Comparison of ENCODE assay signal across 1 cellular context in genomic region chr11:5225480-5225871, GRCh38.
TF ChIP-seq lines count a peak whose summit lies in the region.

No MANE protein-coding gene starts in this region.

TF ChIP-seq in K562, 482 proteins besides CTCF, POLR2A, EP300 and RAD21 (continued from another document):
- no peak for TF ChIP-seq CEBPG (CRISPR knock-in tag; IDR thresholded peaks at IDR 0.05)
- no peak for TF ChIP-seq CEBPG (tag; conservative IDR thresholded peaks at IDR 0.05 in 1 of 2, IDR thresholded peaks at IDR 0.05 in 1 of 2)
- TF ChIP-seq ZFPM2 (CRISPR knock-in tag; IDR thresholded peaks at IDR 0.05), result no peak
- TF ChIP-seq HDAC2 (IDR thresholded peaks at IDR 0.05), result 0 out of 2 replicates have a peak, but pooled peaks have one; percentile 28
- no peak for TF ChIP-seq KDM5B (IDR thresholded peaks at IDR 0.05; ENCODE audit: insufficient replicate concordance, low read depth, low read length)
- TF ChIP-seq ZNF408 (CRISPR knock-in tag; IDR thresholded peaks at IDR 0.05; ENCODE audit: low read depth), result no peak
- TF ChIP-seq ESRRA (IDR thresholded peaks at IDR 0.05; ENCODE audit: borderline replicate concordance, low read depth), result no peak
- TF ChIP-seq ZNF12 (CRISPR knock-in tag; IDR thresholded peaks at IDR 0.05), result no peak
- TF ChIP-seq POLR2AphosphoS5 (IDR thresholded peaks at IDR 0.05; ENCODE audit: control insufficient read depth, insufficient read depth, low read depth, low read length), result peak; percentile 51; the same call in 1 of the 2 replicates
- TF ChIP-seq MBD2 (IDR thresholded peaks at IDR 0.05; ENCODE audit: borderline replicate concordance, low read depth), result no peak
- no peak for TF ChIP-seq USF2 (CRISPR knock-in tag; IDR thresholded peaks at IDR 0.05)
- peak; percentile 63 for TF ChIP-seq TCF3 (CRISPR knock-in tag; IDR thresholded peaks at IDR 0.05)
- TF ChIP-seq ZFP30 (CRISPR knock-in tag; IDR thresholded peaks at IDR 0.05; ENCODE audit: borderline replicate concordance), result no peak
- peak in 1 of 2 experiments; percentile 24; a peak in 1 of 4 replicates for TF ChIP-seq MNT (conservative IDR thresholded peaks at IDR 0.05)
- no peak for TF ChIP-seq IRF9 (tag; IDR thresholded peaks at IDR 0.05)
- TF ChIP-seq KDM2B (CRISPR knock-in tag; IDR thresholded peaks at IDR 0.05), result no peak
